8 cellular contexts compared by ENCODE assay signal in the genomic region with DNA sequence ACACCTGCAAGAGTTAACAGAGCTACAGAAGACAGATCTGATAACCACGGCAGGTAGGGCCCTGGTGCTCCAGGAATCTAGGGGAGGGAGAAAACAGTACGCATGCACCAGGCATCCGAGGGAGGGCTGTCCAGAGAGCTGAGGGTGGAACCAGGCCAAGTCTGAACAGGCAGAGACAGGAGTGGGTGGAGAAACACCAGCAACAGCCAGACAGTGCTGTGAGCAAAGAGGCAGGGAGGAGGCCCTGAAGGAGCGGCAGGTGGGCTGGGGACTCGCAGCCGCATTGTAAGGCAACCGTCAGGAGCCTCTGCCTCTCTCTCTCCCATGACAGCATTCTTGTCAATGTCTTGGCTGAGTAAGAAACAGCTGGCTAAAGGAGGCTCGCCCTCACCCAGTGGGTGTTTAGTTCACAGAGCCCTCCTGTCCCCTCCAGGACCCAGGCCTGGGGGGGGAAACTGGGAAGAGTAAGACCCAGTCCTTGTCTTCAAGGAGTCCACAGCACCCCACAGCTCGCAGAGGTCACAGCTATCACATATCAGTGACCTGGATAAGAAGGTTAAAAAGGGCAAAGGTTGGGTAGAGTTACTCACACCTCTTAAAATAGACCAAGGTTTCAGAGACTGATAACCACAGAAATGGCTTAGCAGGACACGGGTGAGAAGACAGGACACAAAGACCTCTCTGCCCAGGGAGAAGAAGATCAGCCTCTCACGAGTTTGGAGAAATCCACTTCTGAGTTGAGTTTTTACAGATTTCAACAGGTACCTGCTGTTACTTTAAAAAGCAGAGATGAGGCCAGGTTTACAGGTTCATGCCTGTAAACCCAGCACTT. TPM values are rescaled to one million over a fixed set of nuclear protein-coding genes. Genes with fewer than 3 reads are reported as not detected.
A peak's percentile ranks its signal among the peaks of the same experiment; 100 is the strongest.
DNase-seq lines count a peak whose midpoint lies in the region; ATAC-seq and TF ChIP-seq lines count a peak whose summit lies in the region.

No MANE protein-coding gene starts in this region.

- H3K27me3 Mint-ChIP-seq in CD14-positive monocyte (ENCODE audit: low read depth in 3 of 3), result peaks cover 0 to 1% (median 0%) of the 10 kb centered on the region in 3 donors

- peaks cover 76% of the 10 kb centered on the region for H3K4me1 ChIP-seq in adipocyte (ENCODE audit: control insufficient read depth, insufficient read depth, low read length)
- H3K4me1 ChIP-seq in right cardiac atrium (ENCODE audit: control insufficient read depth, insufficient read depth, low read length), result peaks cover 12% of the 10 kb centered on the region

- H3K36me3 ChIP-seq in adipocyte (ENCODE audit: control insufficient read depth, insufficient read depth, low read length, severe bottlenecking), result peaks cover 25% of the 10 kb centered on the region

- H3K4me3 ChIP-seq in adipocyte (ENCODE audit: low read length), result peak overlapping the region; percentile 61
- no peak overlapping the region for H3K4me3 ChIP-seq in right cardiac atrium (ENCODE audit: low read length)
- peak overlapping the region; percentile 5 for H3K4me3 ChIP-seq in retinal pigment epithelial cell (ENCODE audit: low read length)

- WGBS in right cardiac atrium, result 22% methylated on average over 11 of the region's 11 CpGs

- H3K4me3 Mint-ChIP-seq in CD14-positive monocyte, result peak overlapping the region; percentile 65 to 81

- intact Hi-C loops in CD14-positive monocyte (cut with micrococcal nuclease) (loop anchor here in 1 of 2 donors (5.0 kb wide), 1 partner anchor 37 kb away; no protein-coding TSS in a partner anchor), right cardiac atrium (cut with DNase I) (no loop called here)

- H3K9ac ChIP-seq in adipocyte (ENCODE audit: low read length), result peak overlapping the region; percentile 65

- peak overlapping the region; percentile 96 for H3K27ac ChIP-seq in right cardiac atrium (ENCODE audit: low read length)

- ATAC-seq in GM18873 (IDR thresholded peaks at IDR 0.05; ENCODE audit: low FRiP score, unreplicated experiment) (peak; percentile 82), HG02981 (IDR thresholded peaks at IDR 0.05; ENCODE audit: unreplicated experiment) (peak; percentile 81), right cardiac atrium (peak; percentile 77 to 86)

- H3K27me3 ChIP-seq in adipocyte (replicated peaks; ENCODE audit: control insufficient read depth, insufficient read depth, low read length) (no peaks in the 10 kb centered on the region), right cardiac atrium (ENCODE audit: control insufficient read depth, insufficient read depth) (no peaks in the 10 kb centered on the region)

- H3K36me3 Mint-ChIP-seq in CD14-positive monocyte, result peaks cover 51 to 62% of the 10 kb centered on the region in 2 donors

- no peak for DNase-seq in CD14-positive monocyte (ENCODE audit: low spot score)
- peak; percentile 65 for DNase-seq in NCI-H1694 (lab: John Stamatoyannopoulos, UW)
- peak; percentile 73 for DNase-seq in adipocyte (ENCODE audit: low read depth)
- peak; percentile 80 to 91 (median 81) for DNase-seq in right cardiac atrium
- DNase-seq in retinal pigment epithelial cell (ENCODE audit: low read depth), result no peak
- no peak for DNase-seq in stimulated activated CD4-positive, alpha-beta T cell treated with anti-CD3 and anti-CD28 coated beads, Interleukin-15, amount 100 ng/mL, for 24 hours

- TF ChIP-seq CTCF in CD14-positive monocyte (IDR thresholded peaks at IDR 0.05), result no peak
- no peak for TF ChIP-seq CTCF in retinal pigment epithelial cell (conservative IDR thresholded peaks at IDR 0.05; ENCODE audit: low read depth, low read length)

- peaks cover 0 to 2% (median 0%) of the 10 kb centered on the region in 7 donors for H3K9me3 Mint-ChIP-seq in CD14-positive monocyte

- peak overlapping the region; percentile 30 to 96 (median 91) for H3K27ac Mint-ChIP-seq in CD14-positive monocyte

- H3K9me3 ChIP-seq in adipocyte (ENCODE audit: control insufficient read depth, low read length) (no peaks in the 10 kb centered on the region), right cardiac atrium (ENCODE audit: control insufficient read depth, low read length) (no peaks in the 10 kb centered on the region)

- peaks cover 97% of the 10 kb centered on the region for H3K4me1 Mint-ChIP-seq in CD14-positive monocyte

RNA-seq across cellular contexts. Expression of a gene that starts 10.5 kb away (rescaled TPM):
- polyA plus RNA-seq in CD14-positive monocyte (100 to 1,000 TPM in 1 of 2 donors, 10 to 100 TPM in 1; 72.4 to 115 TPM), right cardiac atrium (129 TPM)
- total RNA-seq in right cardiac atrium, result 100 to 1,000 TPM in 2 of 4 donors, 10 to 100 TPM in 2; 94.6 to 149 (median 106) TPM

Comparison
In these comparisons a context has a peak if more than half of its experiments do, and no peak if none do; other contexts are left out.
1. DNase-seq: peak in NCI-H1694 (single experiment), adipocyte (single experiment) and right cardiac atrium (3 of 3); none in CD14-positive monocyte (single experiment), retinal pigment epithelial cell (single experiment) and stimulated activated CD4-positive, alpha-beta T cell treated with anti-CD3 and anti-CD28 coated beads, Interleukin-15, amount 100 ng/mL, for 24 hours (single experiment).
2. Peak in every context shown above with its lines, with median percentiles within 50 percentile points of each other: ATAC-seq.